In the genomic region with DNA sequence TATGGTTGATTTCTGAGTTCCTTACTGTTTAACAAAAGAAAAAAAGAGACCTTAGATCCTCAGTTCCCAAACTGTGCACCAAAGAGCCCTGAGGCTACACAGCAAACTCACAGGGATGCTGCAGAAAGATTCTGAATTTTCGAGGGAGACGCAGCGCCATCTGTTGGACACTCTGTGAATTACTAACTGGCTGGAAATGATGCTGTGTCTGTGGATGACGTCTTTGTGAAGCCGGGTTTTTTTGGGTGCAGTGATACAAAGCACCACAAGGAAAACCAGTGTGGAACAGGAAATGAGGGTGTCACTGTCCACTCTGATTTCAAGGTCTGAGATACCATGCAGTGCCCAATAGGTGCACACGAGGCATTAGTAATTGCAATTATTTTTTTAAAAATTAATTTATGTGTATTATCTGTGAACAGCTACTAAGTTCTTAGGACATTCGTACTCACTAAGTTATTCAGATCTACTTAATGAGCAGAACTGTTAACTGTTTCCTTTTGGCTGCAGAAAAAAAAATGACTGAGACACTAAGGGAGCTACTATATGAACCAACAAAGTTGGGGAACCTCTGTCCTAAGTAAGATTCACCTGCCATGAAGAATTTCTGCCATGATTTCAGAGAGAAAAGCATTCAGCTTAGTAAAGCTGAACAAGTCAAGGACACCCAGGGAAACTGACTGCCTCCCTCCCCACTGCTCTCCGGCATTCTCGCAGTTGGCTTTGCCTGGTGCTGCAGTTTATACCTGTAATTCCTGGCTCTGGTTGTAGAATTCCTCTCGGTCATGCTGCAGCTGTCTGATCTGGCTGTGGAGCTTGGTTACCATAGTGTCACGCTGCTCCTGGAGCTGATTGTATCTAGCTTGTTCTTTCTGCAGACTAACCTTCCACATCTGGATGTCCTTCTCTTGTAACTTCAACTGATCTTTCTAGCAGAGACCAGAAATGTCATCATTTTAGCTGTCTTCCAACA, we compare ENCODE assay signal across 8 cellular contexts. TPM values are rescaled to one million over a fixed set of nuclear protein-coding genes. Genes with fewer than 3 reads are reported as not detected.
DNase-seq lines count a peak whose midpoint lies in the region; ATAC-seq and TF ChIP-seq lines count a peak whose summit lies in the region.

No MANE protein-coding gene starts in this region.

- H3K9me3 ChIP-seq in OCI-LY3 (ENCODE audit: insufficient read depth, low read length), result no peaks in the 10 kb centered on the region

- peak; percentile 84 for DNase-seq in EL
- peak; percentile 66 to 74 for DNase-seq in HL-60 (ENCODE audit: low read depth in 1 of 2, low spot score in 1 of 2)
- DNase-seq in activated T-cell treated with anti-CD3 and anti-CD28 coated beads for 1 hour (ENCODE audit: low read depth), result peak; percentile 59
- DNase-seq in erythroblast (lab: John Stamatoyannopoulos, UW), result peak; percentile 87 to 91
- DNase-seq in natural killer cell treated with Interleukin-12 subunit alpha and Interleukin-12 subunit beta and Interleukin-15 and Interleukin-18, amount 100 ng/mL, for 72 hours (ENCODE audit: low spot score), result no peak
- DNase-seq in stimulated activated naive CD4-positive, alpha-beta T cell (lab: John Stamatoyannopoulos, UW), result peak; percentile 60 to 83 (median 70)

- H3K4me3 Mint-ChIP-seq in natural killer cell treated with Interleukin-12 subunit alpha and Interleukin-12 subunit beta and Interleukin-15 and Interleukin-18, amount 100 ng/mL, for 72 hours, result no peak overlapping the region

- no peak overlapping the region for H3K4me3 ChIP-seq in HL-60 (replicated peaks; ENCODE audit: insufficient read depth, low read length)
- no peak overlapping the region for H3K4me3 ChIP-seq in OCI-LY3 (ENCODE audit: low read length)

- H2AFZ ChIP-seq in OCI-LY3 (ENCODE audit: low read depth, low read length), result no peak overlapping the region

- H3K36me3 Mint-ChIP-seq in natural killer cell treated with Interleukin-12 subunit alpha and Interleukin-12 subunit beta and Interleukin-15 and Interleukin-18, amount 100 ng/mL, for 72 hours, result peaks cover 10% of the 10 kb centered on the region

- no peak overlapping the region for H3K9ac ChIP-seq in OCI-LY3 (ENCODE audit: low read length)

- H3K4me2 ChIP-seq in OCI-LY3 (ENCODE audit: low read length), result no peak overlapping the region

- H3K36me3 ChIP-seq in OCI-LY3 (replicated peaks; ENCODE audit: low read depth, low read length), result peaks cover 28% of the 10 kb centered on the region

- no peaks in the 10 kb centered on the region for H3K79me2 ChIP-seq in OCI-LY3 (ENCODE audit: low read length)

- ATAC-seq in natural killer cell treated with Interleukin-12 subunit alpha and Interleukin-12 subunit beta and Interleukin-15 and Interleukin-18, amount 100 ng/mL, for 72 hours, result peak; percentile 86 to 89
- no peak for ATAC-seq in HG03095 (IDR thresholded peaks at IDR 0.05; ENCODE audit: unreplicated experiment)

- no peak overlapping the region for H3K27ac Mint-ChIP-seq in natural killer cell treated with Interleukin-12 subunit alpha and Interleukin-12 subunit beta and Interleukin-15 and Interleukin-18, amount 100 ng/mL, for 72 hours

- H3K4me1 ChIP-seq in OCI-LY3 (ENCODE audit: low read length), result 0 out of 2 replicates have a peak, but pooled peaks cover 2% of the 10 kb centered on the region

- H3K27me3 ChIP-seq in HL-60 (ENCODE audit: insufficient read depth, poor library complexity, severe bottlenecking) (no peaks in the 10 kb centered on the region), OCI-LY3 (ENCODE audit: low read depth, low read length) (no peaks in the 10 kb centered on the region)

- no peak overlapping the region for H3K27ac ChIP-seq in HL-60 (replicated peaks)
- no peak overlapping the region for H3K27ac ChIP-seq in OCI-LY3 (ENCODE audit: low read length)

- H3K4me1 Mint-ChIP-seq in natural killer cell treated with Interleukin-12 subunit alpha and Interleukin-12 subunit beta and Interleukin-15 and Interleukin-18, amount 100 ng/mL, for 72 hours (ENCODE audit: low read depth in 2 of 2), result peaks cover 4 to 9% of the 10 kb centered on the region in 2 donors

- no peaks in the 10 kb centered on the region for H3K9me3 Mint-ChIP-seq in natural killer cell treated with Interleukin-12 subunit alpha and Interleukin-12 subunit beta and Interleukin-15 and Interleukin-18, amount 100 ng/mL, for 72 hours

- TF ChIP-seq POLR2A in erythroblast (IDR thresholded peaks at IDR 0.05; ENCODE audit: low read length), result no peak

- peak; percentile 87 for TF ChIP-seq CTCF in HL-60 (IDR thresholded peaks at IDR 0.05; ENCODE audit: insufficient read depth, low read length)
- peak; percentile 93 for TF ChIP-seq CTCF in OCI-LY3 (IDR thresholded peaks at IDR 0.05; ENCODE audit: low read depth, low read length)

- H4K20me1 ChIP-seq in OCI-LY3 (ENCODE audit: insufficient read depth, low read length), result no peaks in the 10 kb centered on the region

- H3K27me3 Mint-ChIP-seq in natural killer cell treated with Interleukin-12 subunit alpha and Interleukin-12 subunit beta and Interleukin-15 and Interleukin-18, amount 100 ng/mL, for 72 hours, result no peaks in the 10 kb centered on the region

RNA-seq across cellular contexts. Expression of a gene that starts 23.4 kb away (rescaled TPM):
- total RNA-seq in natural killer cell treated with Interleukin-12 subunit alpha and Interleukin-12 subunit beta and Interleukin-15 and Interleukin-18, amount 100 ng/mL, for 72 hours, result 1 to 10 TPM in 1 of 2 donors, under 1 TPM in 1; 0.71 to 1.0 TPM

RNA-seq across cellular contexts. Expression of a gene that starts 24.1 kb away (rescaled TPM):
- not detected for total RNA-seq in natural killer cell treated with Interleukin-12 subunit alpha and Interleukin-12 subunit beta and Interleukin-15 and Interleukin-18, amount 100 ng/mL, for 72 hours

RNA-seq across cellular contexts. Expression of a gene that starts 42.3 kb away (rescaled TPM):
- 10 to 100 TPM; 37.8 to 45.7 TPM for total RNA-seq in natural killer cell treated with Interleukin-12 subunit alpha and Interleukin-12 subunit beta and Interleukin-15 and Interleukin-18, amount 100 ng/mL, for 72 hours
